Comparison of ENCODE assay signal across 1 cellular context in the genomic region with DNA sequence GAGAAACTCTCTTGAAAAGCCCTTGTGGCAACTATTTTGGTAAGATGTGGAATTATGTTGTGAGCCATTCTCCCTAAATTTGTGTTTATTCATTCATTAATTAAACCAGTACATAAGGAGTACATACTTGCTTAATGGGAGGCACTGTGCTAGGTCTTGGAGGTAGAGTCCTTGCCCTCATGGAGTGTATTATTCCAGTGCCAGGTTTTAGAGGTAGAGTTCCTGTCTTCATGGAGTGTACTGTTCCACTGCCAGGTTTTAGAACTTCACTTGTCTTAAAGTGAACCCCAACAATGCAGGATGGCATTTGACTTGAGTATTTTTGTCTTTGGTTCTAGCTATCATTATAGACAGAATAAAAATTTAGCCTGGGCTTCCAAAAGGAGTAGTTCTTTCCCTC.
TF ChIP-seq lines count a peak whose summit lies in the region.

No MANE protein-coding gene starts in this region.

TF ChIP-seq in GM23338, 12 proteins besides CTCF, POLR2A, EP300 and RAD21 (continued from another document):
- TF ChIP-seq, protein P1, sequence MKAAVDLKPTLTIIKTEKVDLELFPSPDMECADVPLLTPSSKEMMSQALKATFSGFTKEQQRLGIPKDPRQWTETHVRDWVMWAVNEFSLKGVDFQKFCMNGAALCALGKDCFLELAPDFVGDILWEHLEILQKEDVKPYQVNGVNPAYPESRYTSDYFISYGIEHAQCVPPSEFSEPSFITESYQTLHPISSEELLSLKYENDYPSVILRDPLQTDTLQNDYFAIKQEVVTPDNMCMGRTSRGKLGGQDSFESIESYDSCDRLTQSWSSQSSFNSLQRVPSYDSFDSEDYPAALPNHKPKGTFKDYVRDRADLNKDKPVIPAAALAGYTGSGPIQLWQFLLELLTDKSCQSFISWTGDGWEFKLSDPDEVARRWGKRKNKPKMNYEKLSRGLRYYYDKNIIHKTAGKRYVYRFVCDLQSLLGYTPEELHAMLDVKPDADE (IDR thresholded peaks at IDR 0.05), result no peak
- TF ChIP-seq EZH2phosphoT487 (IDR thresholded peaks at IDR 0.05; ENCODE audit: unreplicated experiment), result no peak
